ENCODE assay signal across 15 cellular contexts in the genomic region with DNA sequence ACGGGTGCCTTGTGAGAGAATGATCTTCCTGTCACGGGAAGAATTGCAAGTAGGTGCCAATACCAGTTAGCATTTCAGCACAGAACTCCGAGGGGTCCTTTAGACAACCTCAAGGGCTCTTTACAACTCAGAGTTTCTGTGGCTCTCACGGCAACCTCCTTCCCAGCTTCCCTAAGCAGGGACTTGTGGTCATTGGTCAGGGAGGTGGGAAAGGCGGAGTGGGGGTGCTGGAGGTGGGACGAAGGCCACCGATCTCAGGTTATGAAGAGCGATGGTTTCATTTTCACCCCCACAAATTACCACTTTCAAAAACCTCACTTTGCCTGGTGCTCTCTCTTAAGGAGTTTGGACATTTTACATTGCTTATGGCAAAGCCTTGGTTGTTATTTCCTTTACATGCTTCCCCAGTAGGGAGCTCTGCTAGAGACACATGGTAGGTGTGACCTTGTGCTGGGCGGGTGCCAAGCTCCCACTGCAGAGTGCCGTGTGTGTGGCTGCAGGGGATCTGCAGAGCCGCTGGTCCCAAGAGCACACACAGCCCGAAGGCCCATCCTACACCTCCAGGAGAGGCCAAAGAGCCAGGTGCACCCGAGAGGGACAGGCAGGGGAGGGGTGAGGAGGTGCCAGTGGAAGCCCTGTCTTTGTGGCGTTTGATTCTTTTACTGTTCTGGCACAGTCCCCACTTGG. TPM values are rescaled to one million over a fixed set of nuclear protein-coding genes. Genes with fewer than 3 reads are reported as not detected.
DNase-seq lines count a peak whose midpoint lies in the region; ATAC-seq, FAIRE-seq and TF ChIP-seq lines count a peak whose summit lies in the region.
"Had no signal": no experiment of that assay in that cellular context is flagged by ENCODE, and none has a peak within 500 bp of the region (broad histone marks: within the 10 kb centered on the region; RNA-seq: fewer than 3 reads in every experiment).

No MANE protein-coding gene starts in this region.

- H3K4me3 ChIP-seq in endothelial cell of umbilical vein (replicated peaks in 1 of 3; ENCODE audit: insufficient read depth in 1 of 3, low read depth in 1 of 3, low read length in 3 of 3) (no peak overlapping the region), upper lobe of right lung (no peak overlapping the region)
- H3K4me3 ChIP-seq: suprapubic skin had no signal

- POLR2A ChIA-PET in endothelial cell of umbilical vein (lab: Charles Lee): interaction anchor here (0.6 kb wide), 1 partner anchor 167 kb away, joined by 4 read pairs; no protein-coding TSS in a partner anchor

- CTCF ChIA-PET in endothelial cell of umbilical vein (lab: Charles Lee): interaction anchor here (1.3 kb wide), 1 partner anchor 10 kb away, joined by 5 read pairs; no protein-coding TSS in a partner anchor

- dilution Hi-C loops in endothelial cell of umbilical vein (cut with MboI; ENCODE audit: extremely low pct_ligation_motif_present, low sequenced_read_pairs): loop anchor here (25.0 kb wide), 1 partner anchor 245 kb away; no protein-coding TSS in a partner anchor

- DNase-seq in NCI-H1417 (lab: John Stamatoyannopoulos, UW) (peak; percentile 26 to 67 (median 28)), NCI-H1417 treated with DMSO at 0.1 percent for 48 hours (lab: John Stamatoyannopoulos, UW) (no peak), NCI-H345 treated with DMSO at 0.1 percent for 48 hours (lab: John Stamatoyannopoulos, UW; ENCODE audit: unreplicated experiment) (peak; percentile 44), endothelial cell of umbilical vein (ENCODE audit: low read depth, low spot score) (peak; percentile 44), upper lobe of right lung (no peak), C1 segment of cervical spinal cord (lab: John Stamatoyannopoulos, UW) (no peak)
- DNase-seq: activated CD4-positive, alpha-beta T cell treated with anti-CD3 and anti-CD28 coated beads for 1 hour; activated T-cell treated with anti-CD3 and anti-CD28 coated beads, Interleukin-2, amount 50 U/mL, for 1 hour; effector memory CD4-positive, alpha-beta T cell; OCI-M1; T-helper 1 cell had no signal

- no peak overlapping the region for H2AFZ ChIP-seq in endothelial cell of umbilical vein (ENCODE audit: low read depth, low read length)

- no peaks in the 10 kb centered on the region for H3K27me3 ChIP-seq in endothelial cell of umbilical vein (ENCODE audit: control insufficient read depth in 2 of 2, insufficient read depth in 2 of 2, low read length in 2 of 2)
- no peaks in the 10 kb centered on the region for H3K27me3 ChIP-seq in upper lobe of right lung
- H3K27me3 ChIP-seq: suprapubic skin had no signal

- no peak overlapping the region for H3K4me2 ChIP-seq in endothelial cell of umbilical vein (ENCODE audit: insufficient read depth, low read length)

- ATAC-seq in upper lobe of right lung: peak; percentile 52
- ATAC-seq in HG02840 (IDR thresholded peaks at IDR 0.05; ENCODE audit: low FRiP score, unreplicated experiment): no peak
- no peak for ATAC-seq in HG03196 (IDR thresholded peaks at IDR 0.05; ENCODE audit: unreplicated experiment)

- no peak overlapping the region for H3K9ac ChIP-seq in endothelial cell of umbilical vein (replicated peaks; ENCODE audit: extremely low read depth, insufficient read depth, low read length)

- TF ChIP-seq POLR2A in endothelial cell of umbilical vein (IDR thresholded peaks at IDR 0.05; ENCODE audit: low read depth, low read length): no peak

- H3K4me1 ChIP-seq in endothelial cell of umbilical vein (ENCODE audit: control insufficient read depth, extremely low read depth, insufficient read depth, low read length) (peaks cover 16% of the 10 kb centered on the region), upper lobe of right lung (peaks cover 14% of the 10 kb centered on the region)

- no peaks in the 10 kb centered on the region for H4K20me1 ChIP-seq in endothelial cell of umbilical vein (replicated peaks; ENCODE audit: control insufficient read depth, extremely low read depth, insufficient read depth, low read length)

- no peak overlapping the region for H3K27ac ChIP-seq in endothelial cell of umbilical vein (ENCODE audit: insufficient read depth, low read depth, low read length)
- H3K27ac ChIP-seq in upper lobe of right lung: no peak overlapping the region
- H3K27ac ChIP-seq: suprapubic skin had no signal

- H3K79me2 ChIP-seq in endothelial cell of umbilical vein (ENCODE audit: control insufficient read depth, insufficient read depth, low read length): no peaks in the 10 kb centered on the region

- no TSS peak for BruUV-seq in endothelial cell of umbilical vein (replicated peaks; lab: Mats Ljungman, UMichigan)

- no peaks in the 10 kb centered on the region for H3K9me3 ChIP-seq in endothelial cell of umbilical vein (replicated peaks; ENCODE audit: control insufficient read depth, insufficient read depth, low read length)
- H3K9me3 ChIP-seq in upper lobe of right lung: no peaks in the 10 kb centered on the region
- H3K9me3 ChIP-seq: suprapubic skin had no signal

- no peaks in the 10 kb centered on the region for H3K9me1 ChIP-seq in endothelial cell of umbilical vein (replicated peaks; ENCODE audit: control insufficient read depth, extremely low read depth, insufficient read depth, low read length)

- intact Hi-C loops in endothelial cell of umbilical vein (cut with micrococcal nuclease): no loop called here
- intact Hi-C loops in upper lobe of right lung (cut with DNase I): no loop called here

- no peaks in the 10 kb centered on the region for H3K36me3 ChIP-seq in endothelial cell of umbilical vein (ENCODE audit: control insufficient read depth in 2 of 2, extremely low read depth in 1 of 2, insufficient read depth in 2 of 2, low read length in 2 of 2)
- H3K36me3 ChIP-seq in upper lobe of right lung: no peaks in the 10 kb centered on the region
- H3K36me3 ChIP-seq: suprapubic skin had no signal

- no peak for TF ChIP-seq CTCF in endothelial cell of umbilical vein (IDR thresholded peaks at IDR 0.05; ENCODE audit: extremely low read depth in 1 of 2, insufficient read depth in 1 of 2, low read depth in 1 of 2, low read length in 2 of 2)
- TF ChIP-seq CTCF in upper lobe of right lung (IDR thresholded peaks at IDR 0.05): no peak

- FAIRE-seq in endothelial cell of umbilical vein (lab: Jason Lieb, UNC): no peak

TF ChIP-seq in endothelial cell of umbilical vein, 7 proteins besides CTCF, POLR2A, EP300 and RAD21:
- TF ChIP-seq FOS (IDR thresholded peaks at IDR 0.05; ENCODE audit: borderline replicate concordance, insufficient read depth, low read length) (no peak), GATA2 (IDR thresholded peaks at IDR 0.05; ENCODE audit: insufficient read depth, insufficient read length, low read depth, low read length) (no peak), MYC (IDR thresholded peaks at IDR 0.05; ENCODE audit: low read depth, low read length) (no peak), POLR2AphosphoS5 (IDR thresholded peaks at IDR 0.05; ENCODE audit: insufficient read depth, low read depth, low read length) (no peak), EZH2 (IDR thresholded peaks at IDR 0.05; ENCODE audit: borderline replicate concordance, low read depth, low read length, severe bottlenecking) (no peak), JUN (IDR thresholded peaks at IDR 0.05; ENCODE audit: borderline replicate concordance, insufficient read depth, insufficient read length, low read depth) (no peak)
- TF ChIP-seq, protein P1, sequence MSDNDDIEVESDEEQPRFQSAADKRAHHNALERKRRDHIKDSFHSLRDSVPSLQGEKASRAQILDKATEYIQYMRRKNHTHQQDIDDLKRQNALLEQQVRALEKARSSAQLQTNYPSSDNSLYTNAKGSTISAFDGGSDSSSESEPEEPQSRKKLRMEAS (IDR thresholded peaks at IDR 0.05; ENCODE audit: insufficient read depth, insufficient read length): no peak

RNA-seq across cellular contexts. Expression of a gene that starts 21.4 kb away (rescaled TPM):
- total RNA-seq in endothelial cell of umbilical vein (not detected in 2 replicates), upper lobe of right lung (1.4 TPM)
- not detected in 2 replicates for polyA plus RNA-seq in endothelial cell of umbilical vein
- not detected in 2 replicates for polyA plus RNA-seq in endothelial cell of umbilical vein (2011; cell fraction: cytosol; rRNA removed)
- not detected in 2 replicates for polyA plus RNA-seq in endothelial cell of umbilical vein (2011; cell fraction: nucleus; rRNA removed)
- polyA plus RNA-seq in endothelial cell of umbilical vein (2012): not detected in 2 replicates
- polyA minus RNA-seq in endothelial cell of umbilical vein: not detected in 2 replicates
- not detected for polyA minus RNA-seq in endothelial cell of umbilical vein (2011; cell fraction: cytosol; rRNA and poly(A)+ RNA removed)
- not detected in 2 replicates for polyA minus RNA-seq in endothelial cell of umbilical vein (2011; cell fraction: nucleus; rRNA and poly(A)+ RNA removed)
- total RNA-seq: A172, suprapubic skin had no signal

Comparison
In these comparisons a context has a peak if more than half of its experiments do, and no peak if none do; other contexts are left out.
1. DNase-seq: peak in NCI-H1417 (3 of 3), NCI-H345 treated with DMSO at 0.1 percent for 48 hours (single experiment) and endothelial cell of umbilical vein (single experiment); none in NCI-H1417 treated with DMSO at 0.1 percent for 48 hours (single experiment), upper lobe of right lung (single experiment) and C1 segment of cervical spinal cord (0 of 14).